In genomic region chr3:159185443-159186050, GRCh38 we compare ENCODE assay signal across 16 cellular contexts.
DNase-seq lines count a peak whose midpoint lies in the region; ATAC-seq and TF ChIP-seq lines count a peak whose summit lies in the region.
"Had no signal": no experiment of that assay in that cellular context is flagged by ENCODE, and none has a peak within 500 bp of the region (broad histone marks: within the 10 kb centered on the region; RNA-seq: fewer than 3 reads in every experiment).

No MANE protein-coding gene starts in this region.

- H2AFZ ChIP-seq in OCI-LY3 (ENCODE audit: low read depth, low read length) = no peak overlapping the region; the same call in 1 of the 2 replicates

- H3K79me2 ChIP-seq in OCI-LY3 (ENCODE audit: low read length) = no peaks in the 10 kb centered on the region

- peak overlapping the region; percentile 92 for H3K27ac ChIP-seq in OCI-LY3 (ENCODE audit: low read length)
- H3K27ac ChIP-seq in suprapubic skin = no peak overlapping the region
- H3K27ac ChIP-seq: C4-2B, gastrocnemius medialis had no signal

- H3K4me3 Mint-ChIP-seq in activated T-cell treated with anti-CD3 and anti-CD28 coated beads, Interleukin-2, amount 50 U/mL, for 24 hours = no peak overlapping the region
- H3K4me3 Mint-ChIP-seq: central memory CD8-positive, alpha-beta T cell; mesothelial cell of epicardium had no signal

- TF ChIP-seq EP300 in suprapubic skin (IDR thresholded peaks at IDR 0.05) = no peak

- H3K9me3 Mint-ChIP-seq in activated T-cell treated with anti-CD3 and anti-CD28 coated beads, Interleukin-2, amount 50 U/mL, for 24 hours = no peaks in the 10 kb centered on the region

- H3K4me3 ChIP-seq in OCI-LY3 (ENCODE audit: low read length) = peak overlapping the region; percentile 16; the same call in 1 of the 2 replicates
- H3K4me3 ChIP-seq in suprapubic skin = no peak overlapping the region
- H3K4me3 ChIP-seq: gastrocnemius medialis had no signal

- no peaks in the 10 kb centered on the region for H3K4me1 Mint-ChIP-seq in activated T-cell treated with anti-CD3 and anti-CD28 coated beads, Interleukin-2, amount 50 U/mL, for 24 hours (ENCODE audit: low read depth)
- H3K4me1 Mint-ChIP-seq: central memory CD8-positive, alpha-beta T cell; mesothelial cell of epicardium had no signal

- no peak overlapping the region for H3K27ac Mint-ChIP-seq in activated T-cell treated with anti-CD3 and anti-CD28 coated beads, Interleukin-2, amount 50 U/mL, for 24 hours
- H3K27ac Mint-ChIP-seq: mesothelial cell of epicardium had no signal

- H3K4me1 ChIP-seq in OCI-LY3 (ENCODE audit: low read length) = peaks cover 32% of the 10 kb centered on the region
- H3K4me1 ChIP-seq in suprapubic skin = no peaks in the 10 kb centered on the region
- H3K4me1 ChIP-seq: gastrocnemius medialis had no signal

- peak overlapping the region; percentile 32; the same call in 1 of the 2 replicates for H3K9ac ChIP-seq in OCI-LY3 (ENCODE audit: low read length)

- H3K9me3 ChIP-seq in OCI-LY3 (ENCODE audit: insufficient read depth, low read length) = no peaks in the 10 kb centered on the region
- H3K9me3 ChIP-seq in suprapubic skin = no peaks in the 10 kb centered on the region
- H3K9me3 ChIP-seq: gastrocnemius medialis had no signal

- TF ChIP-seq CTCF in GM13976 (IDR thresholded peaks at IDR 0.05; ENCODE audit: borderline replicate concordance, control extremely low read depth, extremely low read depth, insufficient read depth, missing control alignments) (no peak), OCI-LY3 (IDR thresholded peaks at IDR 0.05; ENCODE audit: low read depth, low read length) (no peak), suprapubic skin (IDR thresholded peaks at IDR 0.05) (no peak)

- TF ChIP-seq POLR2A in suprapubic skin (IDR thresholded peaks at IDR 0.05) = no peak

- no peaks in the 10 kb centered on the region for H3K36me3 Mint-ChIP-seq in activated T-cell treated with anti-CD3 and anti-CD28 coated beads, Interleukin-2, amount 50 U/mL, for 24 hours (ENCODE audit: low read depth)
- H3K36me3 Mint-ChIP-seq: mesothelial cell of epicardium had no signal

- in situ Hi-C loops in GM13976 (cut with MboI; ENCODE audit: low sequenced_read_pairs, unreplicated experiment) = no loop called here

- H3K36me3 ChIP-seq in OCI-LY3 (replicated peaks; ENCODE audit: low read depth, low read length) (no peaks in the 10 kb centered on the region), suprapubic skin (no peaks in the 10 kb centered on the region)
- H3K36me3 ChIP-seq: gastrocnemius medialis had no signal

- H3K27me3 ChIP-seq in OCI-LY3 (ENCODE audit: low read depth, low read length) (no peaks in the 10 kb centered on the region), suprapubic skin (no peaks in the 10 kb centered on the region)
- H3K27me3 ChIP-seq: gastrocnemius medialis had no signal

- H3K27me3 Mint-ChIP-seq in activated T-cell treated with anti-CD3 and anti-CD28 coated beads, Interleukin-2, amount 50 U/mL, for 24 hours = no peaks in the 10 kb centered on the region
- H3K27me3 Mint-ChIP-seq: central memory CD8-positive, alpha-beta T cell had no signal

- peak overlapping the region; percentile 54 for H3K4me2 ChIP-seq in OCI-LY3 (ENCODE audit: low read length)

- DNase-seq in GM13976 (ENCODE audit: low spot score) (peak; percentile 35), GM19240 (ENCODE audit: insufficient read length, low spot score) (no peak), suprapubic skin (ENCODE audit: low spot score in 2 of 2) (no peak)
- DNase-seq in activated T-cell treated with anti-CD3 and anti-CD28 coated beads, Interleukin-2, amount 50 U/mL, for 24 hours = no peak
- DNase-seq in activated CD4-positive, alpha-beta T cell treated with anti-CD3 and anti-CD28 coated beads, Interleukin-2, amount 50 U/mL, for 48 hours = no peak
- DNase-seq: activated T-cell treated with anti-CD3 and anti-CD28 coated beads for 4 hours, gastrocnemius medialis, HCEC 1CT, NCI-H187 had no signal

- peak; percentile 76 for ATAC-seq in GM21367 (IDR thresholded peaks at IDR 0.05; ENCODE audit: unreplicated experiment)
- ATAC-seq in HG03066 (IDR thresholded peaks at IDR 0.05; ENCODE audit: low read depth, unreplicated experiment) = peak; percentile 56
- ATAC-seq: gastrocnemius medialis, SK-N-SH treated with all-trans-retinoic acid at 6 μM for 48 hours had no signal

- 82% methylated on average over 2 of the region's 2 CpGs for WGBS in suprapubic skin

- H4K20me1 ChIP-seq in OCI-LY3 (ENCODE audit: insufficient read depth, low read length) = no peaks in the 10 kb centered on the region
